ENCODE assay signal across 8 cellular contexts in genomic region chr5:138178516-138179276, GRCh38. TPM values are rescaled to one million over a fixed set of nuclear protein-coding genes. Genes with fewer than 3 reads are reported as not detected.
DNase-seq lines count a peak whose midpoint lies in the region; ATAC-seq and TF ChIP-seq lines count a peak whose summit lies in the region.

Gene BRD8, minus strand, starts transcription at chr5:138178630. Its CDS starts 16 bp downstream, at chr5:138178614.
Gene KIF20A, plus strand, starts transcription at chr5:138179112. Its CDS starts 569 bp downstream, at chr5:138179681.

- H3K4me3 ChIP-seq in LNCaP clone FGC (ENCODE audit: low read depth, low read length), result peak within 1 kb of the TSS; percentile 84

- POLR2A ChIA-PET in naive thymus-derived CD8-positive, alpha-beta T cell (lab: Charles Lee), result interaction anchor here (0.6 to 2.4 kb wide), 9 partner anchors 11 to 397 kb away, joined by 3 to 18 read pairs (median 4); partner anchors contain the start of genes CDC23, ETF1, FAM53C and HSPA9

- peaks cover 33% of the 10 kb centered on the region for H3K36me3 Mint-ChIP-seq in activated T-helper 1 cell treated with anti-CD3 and anti-CD28 coated beads, Interleukin-12 subunit alpha, Interleukin-12 subunit beta, Interleukin-2, Interleukin-4 antibody, amounts not matched to agents 30 ng/mL and 10 ng/mL and 1 ng/mL, durations not matched to agents 14 hours and 24 hours and 36 hours (ENCODE audit: low read depth)
- peaks cover 0 to 23% (median 4%) of the 10 kb centered on the region in 3 donors for H3K36me3 Mint-ChIP-seq in naive thymus-derived CD8-positive, alpha-beta T cell

- peak within 1 kb of the TSS; percentile 61 for H3K27ac Mint-ChIP-seq in activated T-helper 1 cell treated with anti-CD3 and anti-CD28 coated beads, Interleukin-12 subunit alpha, Interleukin-12 subunit beta, Interleukin-2, Interleukin-4 antibody, amounts not matched to agents 30 ng/mL and 10 ng/mL and 1 ng/mL, durations not matched to agents 14 hours and 24 hours and 36 hours
- peak within 1 kb of the TSS in 3 of 10 donors; percentile 5 to 81 (median 9) for H3K27ac Mint-ChIP-seq in naive thymus-derived CD8-positive, alpha-beta T cell

- no peak for TF ChIP-seq CTCF in LNCaP clone FGC (IDR thresholded peaks at IDR 0.05; ENCODE audit: control insufficient read depth, extremely low read depth, insufficient read depth)

- H3K27me3 Mint-ChIP-seq in activated T-helper 1 cell treated with anti-CD3 and anti-CD28 coated beads, Interleukin-12 subunit alpha, Interleukin-12 subunit beta, Interleukin-2, Interleukin-4 antibody, amounts not matched to agents 30 ng/mL and 10 ng/mL and 1 ng/mL, durations not matched to agents 14 hours and 24 hours and 36 hours (ENCODE audit: insufficient read depth), result no peaks in the 10 kb centered on the region
- no peaks in the 10 kb centered on the region for H3K27me3 Mint-ChIP-seq in naive thymus-derived CD8-positive, alpha-beta T cell

- ATAC-seq in naive thymus-derived CD8-positive, alpha-beta T cell, result peak; percentile 84 to 91

- peak; percentile 99 for DNase-seq in ELF-1 (ENCODE audit: low read depth, low spot score)
- DNase-seq in H4 (ENCODE audit: low spot score), result peak; percentile 98
- DNase-seq in LNCaP clone FGC (ENCODE audit: low read depth), result peak; percentile 94
- DNase-seq in RPMI8226, result peak; percentile 96
- peak; percentile 87 for DNase-seq in activated T-helper 1 cell treated with anti-CD3 and anti-CD28 coated beads, Interleukin-12 subunit alpha, Interleukin-12 subunit beta, Interleukin-2, Interleukin-4 antibody, amounts not matched to agents 30 ng/mL and 10 ng/mL and 1 ng/mL, durations not matched to agents 14 hours and 24 hours and 36 hours (ENCODE audit: low spot score)
- DNase-seq in fibroblast of peridontal ligament (ENCODE audit: extremely low read depth), result peak; percentile 95
- DNase-seq in naive thymus-derived CD8-positive, alpha-beta T cell, result peak; percentile 76 to 95 (median 86)
- DNase-seq in stimulated activated naive CD4-positive, alpha-beta T cell (lab: John Stamatoyannopoulos, UW), result peak; percentile 76 to 89 (median 83)

- intact Hi-C loops in activated T-helper 1 cell treated with anti-CD3 and anti-CD28 coated beads, Interleukin-12 subunit alpha, Interleukin-12 subunit beta, Interleukin-2, Interleukin-4 antibody, amounts not matched to agents 30 ng/mL and 10 ng/mL and 1 ng/mL, durations not matched to agents 14 hours and 24 hours and 36 hours (cut with micrococcal nuclease), result loop anchor here (1.0 to 2.0 kb wide), 10 partner anchors 35 to 397 kb away; partner anchors contain the start of genes CDC23, CDC25C, ETF1 and HSPA9

- no peak within 1 kb of the TSS for H3K4me3 Mint-ChIP-seq in activated T-helper 1 cell treated with anti-CD3 and anti-CD28 coated beads, Interleukin-12 subunit alpha, Interleukin-12 subunit beta, Interleukin-2, Interleukin-4 antibody, amounts not matched to agents 30 ng/mL and 10 ng/mL and 1 ng/mL, durations not matched to agents 14 hours and 24 hours and 36 hours
- H3K4me3 Mint-ChIP-seq in naive thymus-derived CD8-positive, alpha-beta T cell, result peak within 1 kb of the TSS in 5 of 10 donors; percentile 6 to 67 (median 42)

- no peaks in the 10 kb centered on the region for H3K9me3 Mint-ChIP-seq in activated T-helper 1 cell treated with anti-CD3 and anti-CD28 coated beads, Interleukin-12 subunit alpha, Interleukin-12 subunit beta, Interleukin-2, Interleukin-4 antibody, amounts not matched to agents 30 ng/mL and 10 ng/mL and 1 ng/mL, durations not matched to agents 14 hours and 24 hours and 36 hours
- H3K9me3 Mint-ChIP-seq in naive thymus-derived CD8-positive, alpha-beta T cell, result no peaks in the 10 kb centered on the region

- peaks cover 11% of the 10 kb centered on the region for H3K4me1 Mint-ChIP-seq in activated T-helper 1 cell treated with anti-CD3 and anti-CD28 coated beads, Interleukin-12 subunit alpha, Interleukin-12 subunit beta, Interleukin-2, Interleukin-4 antibody, amounts not matched to agents 30 ng/mL and 10 ng/mL and 1 ng/mL, durations not matched to agents 14 hours and 24 hours and 36 hours (ENCODE audit: low read depth)
- H3K4me1 Mint-ChIP-seq in naive thymus-derived CD8-positive, alpha-beta T cell, result peaks cover 0 to 13% (median 6%) of the 10 kb centered on the region in 4 donors

RNA-seq across cellular contexts. Expression of gene BRD8, which starts in this region (rescaled TPM):
- total RNA-seq in H4 (2014; rRNA removed; shearing (Covaris generic)), result 46.5 and 55.2 TPM in 2 replicates
- total RNA-seq in activated T-helper 1 cell treated with anti-CD3 and anti-CD28 coated beads, Interleukin-12 subunit alpha, Interleukin-12 subunit beta, Interleukin-2, Interleukin-4 antibody, amounts not matched to agents 30 ng/mL and 10 ng/mL and 1 ng/mL, durations not matched to agents 14 hours and 24 hours and 36 hours, result 51.8 and 57.9 TPM in 2 replicates
- total RNA-seq in naive thymus-derived CD8-positive, alpha-beta T cell, result 10 to 100 TPM; 76.1 to 77.4 TPM
- polyA plus RNA-seq in naive thymus-derived CD8-positive, alpha-beta T cell, result 10 to 100 TPM; 24.0 to 37.7 (median 31.8) TPM

RNA-seq across cellular contexts. Expression of gene KIF20A, which starts in this region (rescaled TPM):
- total RNA-seq in H4 (2014; rRNA removed; shearing (Covaris generic)), result 130 and 131 TPM in 2 replicates
- total RNA-seq in activated T-helper 1 cell treated with anti-CD3 and anti-CD28 coated beads, Interleukin-12 subunit alpha, Interleukin-12 subunit beta, Interleukin-2, Interleukin-4 antibody, amounts not matched to agents 30 ng/mL and 10 ng/mL and 1 ng/mL, durations not matched to agents 14 hours and 24 hours and 36 hours, result 17.4 and 18.8 TPM in 2 replicates
- not detected for total RNA-seq in naive thymus-derived CD8-positive, alpha-beta T cell
- not detected for polyA plus RNA-seq in naive thymus-derived CD8-positive, alpha-beta T cell

Comparison
In these comparisons a context has a peak if more than half of its experiments do, and no peak if none do; other contexts are left out.
1. Peak in every context shown above with its lines: DNase-seq, ATAC-seq and H3K4me3 ChIP-seq.
2. RNA of gene KIF20A (total RNA-seq): 130 to 131 TPM in H4 and 17.4 to 18.8 TPM in activated T-helper 1 cell treated with anti-CD3 and anti-CD28 coated beads, Interleukin-12 subunit alpha, Interleukin-12 subunit beta, Interleukin-2, Interleukin-4 antibody, amounts not matched to agents 30 ng/mL and 10 ng/mL and 1 ng/mL, durations not matched to agents 14 hours and 24 hours and 36 hours; not detected in naive thymus-derived CD8-positive, alpha-beta T cell; every median in the first group is over 10 times any median in the second.